ENCODE assay signal across 10 cellular contexts in the genomic region with DNA sequence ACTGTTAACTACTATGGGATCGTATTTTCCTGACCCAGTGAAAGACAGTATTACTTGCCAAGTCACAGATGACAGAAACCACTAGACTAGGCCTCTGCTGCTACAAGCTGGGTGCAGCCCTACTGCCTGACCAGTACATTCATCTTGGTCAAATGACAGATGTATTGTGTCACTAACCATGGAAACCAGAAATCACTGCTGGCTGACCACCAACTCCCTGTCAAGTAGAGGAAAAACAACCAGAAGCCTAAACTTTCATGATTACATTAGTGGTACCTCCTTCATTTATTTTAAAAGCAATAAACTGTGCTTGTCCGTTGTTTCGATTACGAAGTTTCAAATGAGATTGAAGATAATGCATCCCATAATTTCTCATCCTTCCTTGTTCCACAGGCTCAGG.
A peak's percentile ranks its signal among the peaks of the same experiment; 100 is the strongest.
DNase-seq lines count a peak whose midpoint lies in the region; ATAC-seq, FAIRE-seq and TF ChIP-seq lines count a peak whose summit lies in the region.
"Had no signal": no experiment of that assay in that cellular context is flagged by ENCODE, and none has a peak within 500 bp of the region (broad histone marks: within the 10 kb centered on the region; RNA-seq: fewer than 3 reads in every experiment).

No MANE protein-coding gene starts in this region.

- no peaks in the 10 kb centered on the region for H3K36me3 Mint-ChIP-seq in nephron (ENCODE audit: low read depth)
- no peaks in the 10 kb centered on the region for H3K36me3 Mint-ChIP-seq in activated T-cell treated with anti-CD3 and anti-CD28 coated beads, Interleukin-2, amount 50 U/mL, for 4 hours (ENCODE audit: insufficient read depth)

- no peaks in the 10 kb centered on the region for H3K9me3 ChIP-seq in gastroesophageal sphincter

- TF ChIP-seq EP300 in gastroesophageal sphincter (IDR thresholded peaks at IDR 0.05), result no peak

- peaks cover 16% of the 10 kb centered on the region for H3K4me1 Mint-ChIP-seq in nephron
- H3K4me1 Mint-ChIP-seq in activated T-cell treated with anti-CD3 and anti-CD28 coated beads, Interleukin-2, amount 50 U/mL, for 4 hours (ENCODE audit: low read depth), result no peaks in the 10 kb centered on the region

- TF ChIP-seq CTCF in gastroesophageal sphincter (IDR thresholded peaks at IDR 0.05) (no peak), nephron (IDR thresholded peaks at IDR 0.05; ENCODE audit: unreplicated experiment in 3 of 3) (no peak)

- WGBS in gastroesophageal sphincter (ENCODE audit: low coverage in 1 of 2), 2 donors, result 0 to 14% methylated on average over 3 to 4 of the region's 4 CpGs

- H3K36me3 ChIP-seq in gastroesophageal sphincter, result no peaks in the 10 kb centered on the region

- peak; percentile 39 for ATAC-seq in gastroesophageal sphincter
- ATAC-seq in activated T-cell treated with anti-CD3 and anti-CD28 coated beads, Interleukin-2, amount 50 U/mL, for 4 hours, result no peak
- ATAC-seq in HG03159 (IDR thresholded peaks at IDR 0.05; ENCODE audit: unreplicated experiment), result no peak
- ATAC-seq in GM18870 (IDR thresholded peaks at IDR 0.05; ENCODE audit: unreplicated experiment), result no peak

- peak overlapping the region; percentile 0 to 46 (median 25) for H3K27ac Mint-ChIP-seq in nephron
- H3K27ac Mint-ChIP-seq: dendritic cell treated with granulocyte-macrophage colony-stimulating factor and Interleukin-4, amounts not matched to agents 40 ng/mL and 50 ng/mL, for 4 days had no signal

- no peaks in the 10 kb centered on the region for H3K27me3 ChIP-seq in gastroesophageal sphincter

- no peaks in the 10 kb centered on the region for H3K9me3 Mint-ChIP-seq in nephron
- H3K9me3 Mint-ChIP-seq in activated T-cell treated with anti-CD3 and anti-CD28 coated beads, Interleukin-2, amount 50 U/mL, for 4 hours, result no peaks in the 10 kb centered on the region

- H3K4me3 ChIP-seq in gastroesophageal sphincter, result no peak overlapping the region

- DNase-seq in AG20443 (ENCODE audit: low spot score) (peak; percentile 71), SHP77 treated with DMSO at 0.1 percent for 48 hours (lab: John Stamatoyannopoulos, UW) (peak; percentile 13), GM19239 (ENCODE audit: insufficient read length, low spot score) (no peak)
- DNase-seq in activated T-cell treated with anti-CD3 and anti-CD28 coated beads, Interleukin-2, amount 50 U/mL, for 4 hours, result no peak

- H3K4me3 Mint-ChIP-seq in nephron, result no peak overlapping the region
- H3K4me3 Mint-ChIP-seq in activated T-cell treated with anti-CD3 and anti-CD28 coated beads, Interleukin-2, amount 50 U/mL, for 4 hours, result no peak overlapping the region
- H3K4me3 Mint-ChIP-seq: dendritic cell treated with granulocyte-macrophage colony-stimulating factor and Interleukin-4, amounts not matched to agents 40 ng/mL and 50 ng/mL, for 4 days had no signal

- TF ChIP-seq POLR2A in gastroesophageal sphincter (IDR thresholded peaks at IDR 0.05), result no peak

- no peak for FAIRE-seq in GM19239 (lab: Jason Lieb, UNC)

- peaks cover 0 to 12% (median 2%) of the 10 kb centered on the region in 3 donors for H3K4me1 ChIP-seq in gastroesophageal sphincter

- no peaks in the 10 kb centered on the region for H3K27me3 Mint-ChIP-seq in nephron (ENCODE audit: low read depth)
- H3K27me3 Mint-ChIP-seq in activated T-cell treated with anti-CD3 and anti-CD28 coated beads, Interleukin-2, amount 50 U/mL, for 4 hours (ENCODE audit: low read depth), result no peaks in the 10 kb centered on the region
- H3K27me3 Mint-ChIP-seq: dendritic cell treated with granulocyte-macrophage colony-stimulating factor and Interleukin-4, amounts not matched to agents 40 ng/mL and 50 ng/mL, for 4 days had no signal

- peak overlapping the region in 1 of 4 donors; percentile 0 for H3K27ac ChIP-seq in gastroesophageal sphincter
- H3K27ac ChIP-seq: RWPE1 had no signal

Comparison
In these comparisons a context has a peak if more than half of its experiments do, and no peak if none do; other contexts are left out.
1. DNase-seq: peak in AG20443 (single experiment) and SHP77 treated with DMSO at 0.1 percent for 48 hours (single experiment); none in GM19239 (single experiment) and activated T-cell treated with anti-CD3 and anti-CD28 coated beads, Interleukin-2, amount 50 U/mL, for 4 hours (single experiment).